13 cellular contexts compared by ENCODE assay signal in genomic region chr16:675884-676564, GRCh38. TPM values are rescaled to one million over a fixed set of nuclear protein-coding genes. Genes with fewer than 3 reads are reported as not detected.
DNase-seq lines count a peak whose midpoint lies in the region; ATAC-seq and TF ChIP-seq lines count a peak whose summit lies in the region.
"Had no signal": no experiment of that assay in that cellular context is flagged by ENCODE, and none has a peak within 500 bp of the region (broad histone marks: within the 10 kb centered on the region; RNA-seq: fewer than 3 reads in every experiment).

No MANE protein-coding gene starts in this region.

- WGBS in right lobe of liver (ENCODE audit: insufficient coverage, low coverage, low lambda C conversion rate, missing lambda C conversion rate), result 10% methylated on average over 2 of the region's 25 CpGs

- peaks cover 19% of the 10 kb centered on the region for H3K27me3 ChIP-seq in left ventricle myocardium inferior (ENCODE audit: low read depth)
- no peaks in the 10 kb centered on the region for H3K27me3 ChIP-seq in duodenal mucosa (ENCODE audit: control insufficient read depth in 1 of 2, insufficient read depth in 2 of 2, low read length in 2 of 2)
- H3K27me3 ChIP-seq in right lobe of liver, result no peaks in the 10 kb centered on the region

- H3K9me3 ChIP-seq in left ventricle myocardium inferior (replicated peaks) (no peaks in the 10 kb centered on the region), duodenal mucosa (ENCODE audit: control insufficient read depth in 1 of 2, low read length in 2 of 2) (no peaks in the 10 kb centered on the region), right lobe of liver (no peaks in the 10 kb centered on the region)
- H3K9me3 ChIP-seq: neutrophil had no signal

- H3K4me1 ChIP-seq in left ventricle myocardium inferior (peaks cover 46% of the 10 kb centered on the region), duodenal mucosa (ENCODE audit: control insufficient read depth in 1 of 2, insufficient read depth in 2 of 2, low read length in 2 of 2) (peaks cover 18 to 25% of the 10 kb centered on the region in 2 donors), right lobe of liver (peaks cover 0 to 8% (median under 1%) of the 10 kb centered on the region in 4 donors)

- intact Hi-C loops in left ventricle myocardium inferior (cut with micrococcal nuclease), result no loop called here
- intact Hi-C loops in cardiac septum (cut with DNase I), result no loop called here
- intact Hi-C loops in right lobe of liver (cut with DNase I), result no loop called here

- TF ChIP-seq CTCF in left ventricle myocardium inferior (IDR thresholded peaks at IDR 0.05; ENCODE audit: borderline replicate concordance) (no peak), right lobe of liver (IDR thresholded peaks at IDR 0.05) (no peak)

- TF ChIP-seq POLR2A in right lobe of liver (IDR thresholded peaks at IDR 0.05), result no peak

- no peak for ATAC-seq in right lobe of liver
- no peak for ATAC-seq in HG02798 (IDR thresholded peaks at IDR 0.05; ENCODE audit: poor library complexity, unreplicated experiment)
- ATAC-seq: stimulated activated naive CD8-positive, alpha-beta T cell treated with anti-CD3 and anti-CD28 coated beads, Interleukin-15, amount 100 ng/mL, for 72 hours had no signal

- H3K36me3 ChIP-seq in left ventricle myocardium inferior (peaks cover 33% of the 10 kb centered on the region), duodenal mucosa (ENCODE audit: control insufficient read depth in 1 of 2, insufficient read depth in 2 of 2, low read length in 2 of 2) (peaks cover 10 to 31% of the 10 kb centered on the region in 2 donors), right lobe of liver (peaks cover 0 to 27% (median 10%) of the 10 kb centered on the region in 4 donors)

- DNase-seq in left ventricle myocardium inferior (no peak), cardiac septum (ENCODE audit: low spot score) (no peak), right lobe of liver (no peak), NCI-H345 (lab: John Stamatoyannopoulos, UW) (no peak), SHP77 (lab: John Stamatoyannopoulos, UW) (no peak), DMS79 treated with DMSO at 0.1 percent for 48 hours (lab: John Stamatoyannopoulos, UW) (no peak)
- DNase-seq: activated CD4-positive, alpha-beta memory T cell treated with anti-CD3 and anti-CD28 coated beads for 36 hours; NCI-H1694; stimulated activated CD4-positive, alpha-beta T cell treated with anti-CD3 and anti-CD28 coated beads, Interleukin-4, amount 100 ng/mL, for 1 hour; stimulated activated naive CD8-positive, alpha-beta T cell treated with anti-CD3 and anti-CD28 coated beads, Interleukin-15, amount 100 ng/mL, for 72 hours had no signal

- H3K27ac ChIP-seq in left ventricle myocardium inferior (replicated peaks) (peak overlapping the region; percentile 64), duodenal mucosa (ENCODE audit: low read depth, low read length) (no peak overlapping the region), right lobe of liver (no peak overlapping the region)
- H3K27ac ChIP-seq: neutrophil had no signal

- peak overlapping the region; percentile 43 to 51 for H3K9ac ChIP-seq in duodenal mucosa (ENCODE audit: low read depth in 1 of 2, low read length in 2 of 2)

- H3K4me3 ChIP-seq in left ventricle myocardium inferior (peak overlapping the region; percentile 61), duodenal mucosa (ENCODE audit: low read depth in 1 of 2, low read length in 2 of 2) (peak overlapping the region in 1 of 2 donors; percentile 40), right lobe of liver (peak overlapping the region in 2 of 3 donors; percentile 18 to 38)

RNA-seq across cellular contexts. Expression of gene RHBDL1, which starts 0.6 kb away (rescaled TPM):
- 2.3 TPM for total RNA-seq in left ventricle myocardium inferior
- total RNA-seq in cardiac septum, result 1.8 TPM
- total RNA-seq in right lobe of liver, result 1 to 10 TPM in 1 of 6 experiments, under 1 TPM in 5; 0.37 to 1.1 (median 0.60) TPM

RNA-seq across cellular contexts. Expression of gene STUB1, which starts 4.2 kb away (rescaled TPM):
- 113 TPM for total RNA-seq in left ventricle myocardium inferior
- total RNA-seq in cardiac septum, result 110 TPM
- 10 to 100 TPM; 37.3 to 69.6 (median 54.3) TPM for total RNA-seq in right lobe of liver

RNA-seq across cellular contexts. Expression of gene RHOT2, which starts 8.1 kb away (rescaled TPM):
- total RNA-seq in left ventricle myocardium inferior (90.3 TPM), cardiac septum (102 TPM), right lobe of liver (10 to 100 TPM; 28.5 to 44.8 (median 40.3) TPM)

RNA-seq across cellular contexts. Expression of gene JMJD8, which starts 8.1 kb away (rescaled TPM):
- 43.1 TPM for total RNA-seq in left ventricle myocardium inferior
- total RNA-seq in cardiac septum, result 50.5 TPM
- 10 to 100 TPM; 26.9 to 68.1 (median 36.9) TPM for total RNA-seq in right lobe of liver

RNA-seq across cellular contexts. Expression of gene WDR24, which starts 14.2 kb away (rescaled TPM):
- total RNA-seq in left ventricle myocardium inferior (9.5 TPM), cardiac septum (9.1 TPM), right lobe of liver (10 to 100 TPM in 1 of 6 experiments, 1 to 10 TPM in 5; 5.5 to 11.7 (median 9.7) TPM)
